14 cellular contexts compared by ENCODE assay signal in the genomic region with DNA sequence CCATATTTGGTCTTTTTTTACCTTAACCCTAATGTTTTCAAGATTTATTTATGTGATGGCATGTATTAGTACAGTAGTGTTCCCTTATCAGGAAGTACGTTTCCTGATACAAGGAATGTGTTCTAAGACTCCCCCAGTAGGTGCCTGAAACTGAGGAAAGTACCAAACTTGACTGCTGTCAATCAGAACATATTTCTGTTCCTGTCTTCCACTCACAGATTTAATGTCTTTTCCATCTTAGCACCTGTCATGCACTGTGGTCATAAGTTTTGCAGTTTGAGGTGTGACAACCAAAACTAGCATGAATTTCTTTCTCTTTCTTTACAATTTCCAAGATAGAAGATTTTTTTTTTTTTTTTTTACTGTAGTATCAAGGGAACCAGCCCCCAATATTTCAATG.
DNase-seq lines count a peak whose midpoint lies in the region; ATAC-seq and TF ChIP-seq lines count a peak whose summit lies in the region.
"Had no signal": no experiment of that assay in that cellular context is flagged by ENCODE, and none has a peak within 500 bp of the region (broad histone marks: within the 10 kb centered on the region; RNA-seq: fewer than 3 reads in every experiment).

No MANE protein-coding gene starts in this region.

- no peak overlapping the region for H3K4me2 ChIP-seq in GM23338

- DNase-seq in GM23338 (ENCODE audit: low spot score): no peak
- DNase-seq in endodermal cell: no peak
- no peak for DNase-seq in activated CD8-positive, alpha-beta memory T cell treated with anti-CD3 and anti-CD28 coated beads, Interleukin-2, amount 10 ng/mL, durations not matched to agents 7 days and 5 days
- no peak for DNase-seq in tibial artery
- no peak for DNase-seq in heart right ventricle
- DNase-seq: C1 segment of cervical spinal cord; CD4-positive, alpha-beta memory T cell; COR-L47; DMS79; EL; GDM1; H7; HCEC 1CT had no signal

- H3K27ac ChIP-seq in GM23338 (ENCODE audit: low read depth) (peak overlapping the region; percentile 41; the same call in 1 of the 2 replicates), endodermal cell (ENCODE audit: low read depth, low read length) (no peak overlapping the region), tibial artery (no peak overlapping the region), heart right ventricle (no peak overlapping the region)

- H3K9me3 ChIP-seq in endodermal cell (ENCODE audit: control insufficient read depth, low read length) (peaks cover 22% of the 10 kb centered on the region), tibial artery (no peaks in the 10 kb centered on the region), heart right ventricle (peaks cover 0 to 6% (median 0%) of the 10 kb centered on the region in 11 donors)

- H3K27me3 Mint-ChIP-seq in GM23338 (ENCODE audit: insufficient read depth, low read depth, poor library complexity) (peaks cover 2% of the 10 kb centered on the region), endodermal cell (ENCODE audit: insufficient read depth) (no peaks in the 10 kb centered on the region)
- H3K27me3 Mint-ChIP-seq in activated CD8-positive, alpha-beta memory T cell treated with anti-CD3 and anti-CD28 coated beads, Interleukin-2, amount 10 ng/mL, durations not matched to agents 7 days and 5 days: no peaks in the 10 kb centered on the region
- H3K27me3 Mint-ChIP-seq: CD4-positive, alpha-beta memory T cell had no signal

- H3K9me2 ChIP-seq in GM23338 (ENCODE audit: insufficient read depth): peaks cover 8% of the 10 kb centered on the region; the same call in 1 of the 2 replicates

- H3K27me3 ChIP-seq in GM23338 (ENCODE audit: insufficient read depth): no peaks in the 10 kb centered on the region
- no peaks in the 10 kb centered on the region for H3K27me3 ChIP-seq in endodermal cell (ENCODE audit: control insufficient read depth, insufficient read depth, low read length, poor library complexity, severe bottlenecking)
- no peaks in the 10 kb centered on the region for H3K27me3 ChIP-seq in tibial artery
- H3K27me3 ChIP-seq in heart right ventricle: no peaks in the 10 kb centered on the region

- ATAC-seq in GM23338 (no peak), HG02798 (IDR thresholded peaks at IDR 0.05; ENCODE audit: poor library complexity, unreplicated experiment) (peak; percentile 36), heart right ventricle (no peak)
- ATAC-seq in activated CD8-positive, alpha-beta memory T cell treated with anti-CD3 and anti-CD28 coated beads, Interleukin-2, amount 10 ng/mL, durations not matched to agents 7 days and 5 days: no peak

- H3K4me1 Mint-ChIP-seq in GM23338: 0 out of 3 replicates have a peak, but pooled peaks cover 3% of the 10 kb centered on the region
- H3K4me1 Mint-ChIP-seq in endodermal cell: peaks cover 14% of the 10 kb centered on the region
- peaks cover 5% of the 10 kb centered on the region for H3K4me1 Mint-ChIP-seq in activated CD8-positive, alpha-beta memory T cell treated with anti-CD3 and anti-CD28 coated beads, Interleukin-2, amount 10 ng/mL, durations not matched to agents 7 days and 5 days

- CTCF ChIA-PET in activated CD8-positive, alpha-beta memory T cell treated with anti-CD3 and anti-CD28 coated beads, Interleukin-2, amount 10 ng/mL, durations not matched to agents 7 days and 5 days (lab: Charles Lee): interaction anchor here (1.7 kb wide), 1 partner anchor 171 kb away, joined by 6 read pairs; no protein-coding TSS in a partner anchor

- H3K4me3 Mint-ChIP-seq in GM23338 (no peak overlapping the region), endodermal cell (no peak overlapping the region)
- no peak overlapping the region for H3K4me3 Mint-ChIP-seq in activated CD8-positive, alpha-beta memory T cell treated with anti-CD3 and anti-CD28 coated beads, Interleukin-2, amount 10 ng/mL, durations not matched to agents 7 days and 5 days
- H3K4me3 Mint-ChIP-seq: CD4-positive, alpha-beta memory T cell had no signal

- H3K79me2 ChIP-seq in GM23338 (replicated peaks; ENCODE audit: insufficient read depth): no peaks in the 10 kb centered on the region

- no peak overlapping the region for H3K4me3 ChIP-seq in GM23338
- H3K4me3 ChIP-seq in endodermal cell (ENCODE audit: low read length): peak overlapping the region; percentile 36
- H3K4me3 ChIP-seq in tibial artery: no peak overlapping the region
- H3K4me3 ChIP-seq in heart right ventricle: no peak overlapping the region

- H3K9ac ChIP-seq in endodermal cell (ENCODE audit: extremely low read depth, low read length, poor library complexity, severe bottlenecking): no peak overlapping the region

- H3K36me3 ChIP-seq in GM23338 (ENCODE audit: insufficient read depth) (peaks cover 6% of the 10 kb centered on the region; the same call in 1 of the 2 replicates), endodermal cell (ENCODE audit: control insufficient read depth, insufficient read depth, low read length) (no peaks in the 10 kb centered on the region), tibial artery (no peaks in the 10 kb centered on the region), heart right ventricle (no peaks in the 10 kb centered on the region)

- H3K4me1 ChIP-seq in GM23338 (ENCODE audit: insufficient read depth): no peaks in the 10 kb centered on the region
- no peaks in the 10 kb centered on the region for H3K4me1 ChIP-seq in endodermal cell (ENCODE audit: control insufficient read depth, insufficient read depth, low read length)
- peaks cover 0 to 14% (median 4%) of the 10 kb centered on the region in 4 donors for H3K4me1 ChIP-seq in tibial artery
- H3K4me1 ChIP-seq in heart right ventricle: peaks cover 0 to 4% (median 0%) of the 10 kb centered on the region in 9 donors

- H2AFZ ChIP-seq in GM23338: no peak overlapping the region

- H3K27ac Mint-ChIP-seq in GM23338 (no peak overlapping the region), endodermal cell (no peak overlapping the region)
- H3K27ac Mint-ChIP-seq in activated CD8-positive, alpha-beta memory T cell treated with anti-CD3 and anti-CD28 coated beads, Interleukin-2, amount 10 ng/mL, durations not matched to agents 7 days and 5 days: no peak overlapping the region
- H3K27ac Mint-ChIP-seq: CD4-positive, alpha-beta memory T cell had no signal

- 89 to 95% methylated on average over 1 of the region's 1 CpG for WGBS in endodermal cell (ENCODE audit: insufficient coverage in 1 of 2, insufficient read length in 1 of 2), 2 experiments
- 88% methylated on average over 1 of the region's 1 CpG for WGBS in heart right ventricle, 2 donors

- no peak for TF ChIP-seq CTCF in GM23338 (conservative IDR thresholded peaks at IDR 0.05; ENCODE audit: low read depth in 2 of 2)
- no peak for TF ChIP-seq CTCF in endodermal cell (conservative IDR thresholded peaks at IDR 0.05)
- TF ChIP-seq CTCF in tibial artery (IDR thresholded peaks at IDR 0.05): no peak
- no peak for TF ChIP-seq CTCF in heart right ventricle (IDR thresholded peaks at IDR 0.05)

- H4K20me1 ChIP-seq in GM23338 (replicated peaks; ENCODE audit: insufficient read depth): no peaks in the 10 kb centered on the region

- H3K9me3 Mint-ChIP-seq in GM23338 (peaks cover 36% of the 10 kb centered on the region), endodermal cell (peaks cover 32% of the 10 kb centered on the region)
- H3K9me3 Mint-ChIP-seq in activated CD8-positive, alpha-beta memory T cell treated with anti-CD3 and anti-CD28 coated beads, Interleukin-2, amount 10 ng/mL, durations not matched to agents 7 days and 5 days (ENCODE audit: low read depth): no peaks in the 10 kb centered on the region

- intact Hi-C loops in tibial artery (cut with DNase I; ENCODE audit: low total_unique reads): loop anchor here (10.0 kb wide), 3 partner anchors 96 to 1186 kb away; a partner anchor contains a TSS
- intact Hi-C loops in heart right ventricle (cut with DNase I): loop anchor here in 8 of 10 donors (5.0 to 10.0 kb wide), 10 partner anchors 103 to 1206 kb away; no protein-coding TSS in a partner anchor

- H3K36me3 Mint-ChIP-seq in GM23338 (ENCODE audit: low read depth) (peaks cover 51% of the 10 kb centered on the region), endodermal cell (ENCODE audit: low read depth) (peaks cover 31% of the 10 kb centered on the region)
- H3K36me3 Mint-ChIP-seq in activated CD8-positive, alpha-beta memory T cell treated with anti-CD3 and anti-CD28 coated beads, Interleukin-2, amount 10 ng/mL, durations not matched to agents 7 days and 5 days: no peaks in the 10 kb centered on the region

- no peaks in the 10 kb centered on the region for H3F3A ChIP-seq in GM23338 (replicated peaks; ENCODE audit: low read depth)

TF ChIP-seq in GM23338, 12 proteins besides CTCF, POLR2A, EP300 and RAD21:
- TF ChIP-seq NANOG (IDR thresholded peaks at IDR 0.05; ENCODE audit: borderline replicate concordance) (no peak), POLR2AphosphoS5 (IDR thresholded peaks at IDR 0.05; ENCODE audit: low read depth) (no peak), EZH2 (IDR thresholded peaks at IDR 0.05; ENCODE audit: low read depth, unreplicated experiment) (no peak)
